Comparison of ENCODE assay signal across 9 cellular contexts in genomic region chr9:84669293-84670105, GRCh38. TPM values are rescaled to one million over a fixed set of nuclear protein-coding genes. Genes with fewer than 3 reads are reported as not detected.
DNase-seq lines count a peak whose midpoint lies in the region; FAIRE-seq and TF ChIP-seq lines count a peak whose summit lies in the region.
"Had no signal": no experiment of that assay in that cellular context is flagged by ENCODE, and none has a peak within 500 bp of the region (broad histone marks: within the 10 kb centered on the region; RNA-seq: fewer than 3 reads in every experiment).

Gene NTRK2 (plus strand): TSS chr9:84669729. CDS start chr9:84670749, 1,020 bp downstream.

- H3K27me3 Mint-ChIP-seq in brain, result peaks cover 24% of the 10 kb centered on the region

- H3K27ac Mint-ChIP-seq in brain, result peak within 1 kb of the TSS; percentile 96 to 99 (median 98)

- no peak within 1 kb of the TSS for H3K9ac ChIP-seq in iPS-18a (ENCODE audit: low read length)

- H3K9me3 ChIP-seq in iPS-18a (ENCODE audit: control insufficient read depth, low read depth, low read length) (no peaks in the 10 kb centered on the region), small intestine (ENCODE audit: control insufficient read depth, low read depth) (no peaks in the 10 kb centered on the region)

- H3K9me3 Mint-ChIP-seq in brain, result peaks cover 10 to 14% (median 12%) of the 10 kb centered on the region in 5 experiments

- peaks cover 30% of the 10 kb centered on the region for H3K4me1 Mint-ChIP-seq in brain

- H3K36me3 ChIP-seq in iPS-18a (ENCODE audit: control insufficient read depth, low read depth, low read length), result no peaks in the 10 kb centered on the region
- no peaks in the 10 kb centered on the region for H3K36me3 ChIP-seq in small intestine (ENCODE audit: control insufficient read depth in 2 of 2, insufficient read depth in 2 of 2, low read length in 2 of 2)

- H3K4me3 ChIP-seq in iPS-18a (ENCODE audit: low read length) (peak within 1 kb of the TSS; percentile 66), small intestine (ENCODE audit: low read depth in 1 of 2, low read length in 2 of 2) (peak within 1 kb of the TSS in 1 of 2 donors; percentile 29)

- WGBS in small intestine, 3 donors, result 1 to 6% (median 6%) methylated on average over 61 to 68 of the region's 68 CpGs

- FAIRE-seq in small intestine (lab: Jason Lieb, UNC), result no peak

- DNase-seq in NCI-H2081 (lab: John Stamatoyannopoulos, UW), result peak; percentile 56 to 72
- DNase-seq in NCI-H2081 treated with DMSO at 0.1 percent for 48 hours (lab: John Stamatoyannopoulos, UW), result no peak
- DNase-seq in NCI-H1105 (lab: John Stamatoyannopoulos, UW), result peak; percentile 38
- DNase-seq in retina, result peak; percentile 86
- no peak for DNase-seq in small intestine
- no peak for DNase-seq in NCI-H446 (lab: John Stamatoyannopoulos, UW)
- DNase-seq: DND-41 had no signal

- H3K4me3 Mint-ChIP-seq in brain, result peak within 1 kb of the TSS; percentile 89 to 98 (median 97)

- H3K27me3 ChIP-seq in iPS-18a (ENCODE audit: control insufficient read depth, insufficient read depth, low read length) (peaks cover 73% of the 10 kb centered on the region), small intestine (ENCODE audit: control insufficient read depth in 2 of 2, insufficient read depth in 2 of 2, low read length in 2 of 2) (peaks cover 23 to 28% of the 10 kb centered on the region in 2 donors)

- H3K4me1 ChIP-seq in iPS-18a (ENCODE audit: control insufficient read depth, low read depth, low read length), result peaks cover 8% of the 10 kb centered on the region
- no peaks in the 10 kb centered on the region for H3K4me1 ChIP-seq in small intestine (ENCODE audit: control insufficient read depth in 2 of 2, insufficient read depth in 1 of 2, low read depth in 1 of 2, low read length in 1 of 2)

- peaks cover 4% of the 10 kb centered on the region for H3K36me3 Mint-ChIP-seq in brain

- H3K27ac ChIP-seq in iPS-18a (ENCODE audit: low read length) (no peak within 1 kb of the TSS), small intestine (ENCODE audit: low read depth in 1 of 2, low read length in 1 of 2) (peak within 1 kb of the TSS in 1 of 2 donors; percentile 10)

- peak in 1 of 2 experiments; percentile 60 for TF ChIP-seq CTCF in brain (conservative IDR thresholded peaks at IDR 0.05)

RNA-seq across cellular contexts. Expression of gene NTRK2, which starts in this region (rescaled TPM):
- polyA plus RNA-seq in brain (ENCODE audit: insufficient read depth, low read depth, low replicate concordance) (58.8 TPM), small intestine (1 to 10 TPM in 1 of 3 donors, not detected in 2; 1.1 TPM)

Comparison
In these comparisons a context has a peak if more than half of its experiments do, and no peak if none do; other contexts are left out.
1. RNA of gene NTRK2 (polyA plus RNA-seq): 58.8 TPM in brain (single experiment); 1.1 TPM in small intestine; every median in the first group is over 10 times any median in the second.
2. DNase-seq: peak in NCI-H2081 (2 of 2), NCI-H1105 (single experiment) and retina (single experiment); none in NCI-H2081 treated with DMSO at 0.1 percent for 48 hours (single experiment), small intestine (single experiment) and NCI-H446 (0 of 2).